Comparison of ENCODE assay signal across 1 cellular context in genomic region chr2:126658910-126659613, GRCh38.
A peak's percentile ranks its signal among the peaks of the same experiment; 100 is the strongest.
TF ChIP-seq lines count a peak whose summit lies in the region.

No MANE protein-coding gene starts in this region.

TF ChIP-seq in liver, 16 proteins besides CTCF, POLR2A, EP300 and RAD21 (continued from another document):
- peak; percentile 35 for TF ChIP-seq REST (IDR thresholded peaks at IDR 0.05)
